Comparison of ENCODE assay signal across 8 cellular contexts in genomic region chr16:54936979-54937672, GRCh38. TPM values are rescaled to one million over a fixed set of nuclear protein-coding genes. Genes with fewer than 3 reads are reported as not detected.
DNase-seq lines count a peak whose midpoint lies in the region; ATAC-seq and TF ChIP-seq lines count a peak whose summit lies in the region.

No MANE protein-coding gene starts in this region.

- peaks cover 94% of the 10 kb centered on the region for H3K27me3 Mint-ChIP-seq in dendritic cell treated with granulocyte-macrophage colony-stimulating factor and Interleukin-4, amounts not matched to agents 40 ng/mL and 50 ng/mL, for 4 days

- H3K9me3 Mint-ChIP-seq in dendritic cell treated with granulocyte-macrophage colony-stimulating factor and Interleukin-4, amounts not matched to agents 40 ng/mL and 50 ng/mL, for 4 days: no peaks in the 10 kb centered on the region

- H3K27me3 ChIP-seq in HUES6 (ENCODE audit: control insufficient read depth, insufficient read depth, low read length): peaks cover 100% of the 10 kb centered on the region
- no peaks in the 10 kb centered on the region for H3K27me3 ChIP-seq in A673 (replicated peaks; ENCODE audit: insufficient read depth, low read depth, low read length, poor library complexity)

- H3K4me3 ChIP-seq in AG09309 (ENCODE audit: control insufficient read depth, low read depth, low read length) (peak overlapping the region; percentile 48), HUES6 (ENCODE audit: low read depth, low read length) (peak overlapping the region; percentile 77), A673 (ENCODE audit: low read depth, low read length, poor library complexity, severe bottlenecking) (no peak overlapping the region)

- intact Hi-C loops in dendritic cell treated with granulocyte-macrophage colony-stimulating factor and Interleukin-4, amounts not matched to agents 40 ng/mL and 50 ng/mL, for 4 days (cut with micrococcal nuclease): loop anchor here (10.0 kb wide), 1 partner anchor 652 kb away; the partner anchor contains the start of gene IRX3
- intact Hi-C loops in A673 (cut with micrococcal nuclease; ENCODE audit: unreplicated experiment): loop anchor here (10.0 kb wide), 1 partner anchor 318 kb away; no protein-coding TSS in a partner anchor

- no peaks in the 10 kb centered on the region for H3K36me3 Mint-ChIP-seq in dendritic cell treated with granulocyte-macrophage colony-stimulating factor and Interleukin-4, amounts not matched to agents 40 ng/mL and 50 ng/mL, for 4 days (ENCODE audit: low read depth)

- ATAC-seq in HG03457 (IDR thresholded peaks at IDR 0.05; ENCODE audit: unreplicated experiment): no peak

- H3K27ac ChIP-seq in HUES6 (ENCODE audit: low read depth, low read length) (no peak overlapping the region), A673 (ENCODE audit: low read depth, low read length, poor library complexity, severe bottlenecking) (no peak overlapping the region)

- peaks cover 53% of the 10 kb centered on the region for H3K4me1 Mint-ChIP-seq in dendritic cell treated with granulocyte-macrophage colony-stimulating factor and Interleukin-4, amounts not matched to agents 40 ng/mL and 50 ng/mL, for 4 days (ENCODE audit: low read depth)

- no TSS peak for BruUV-seq in A673 (replicated peaks; lab: Mats Ljungman, UMichigan)

- CTCF ChIA-PET in A673 (lab: Charles Lee): no interaction called here

- H3K9ac ChIP-seq in HUES6 (ENCODE audit: low read length): no peak overlapping the region

- H3K9me3 ChIP-seq in HUES6 (ENCODE audit: control insufficient read depth, insufficient read depth, low read depth, low read length): no peaks in the 10 kb centered on the region
- H3K9me3 ChIP-seq in A673 (ENCODE audit: low read depth, low read length, poor library complexity, severe bottlenecking): no peaks in the 10 kb centered on the region

- TF ChIP-seq CTCF in AG09309 (IDR thresholded peaks at IDR 0.05; ENCODE audit: control insufficient read depth, insufficient read depth, low read depth, low read length, missing control alignments) (peak; percentile 83), A673 (conservative IDR thresholded peaks at IDR 0.05; ENCODE audit: low read depth, low read length) (no peak)

- peak overlapping the region; percentile 53 for H3K4me3 Mint-ChIP-seq in dendritic cell treated with granulocyte-macrophage colony-stimulating factor and Interleukin-4, amounts not matched to agents 40 ng/mL and 50 ng/mL, for 4 days

- H3K4me1 ChIP-seq in HUES6 (ENCODE audit: control insufficient read depth, insufficient read depth, low read length): peaks cover 54% of the 10 kb centered on the region
- H3K4me1 ChIP-seq in A673 (ENCODE audit: insufficient read depth, low read length, poor library complexity, severe bottlenecking): peaks cover 26% of the 10 kb centered on the region

- no peak overlapping the region for H3K27ac Mint-ChIP-seq in dendritic cell treated with granulocyte-macrophage colony-stimulating factor and Interleukin-4, amounts not matched to agents 40 ng/mL and 50 ng/mL, for 4 days

- H3K36me3 ChIP-seq in HUES6 (ENCODE audit: control insufficient read depth, insufficient read depth, low read length) (no peaks in the 10 kb centered on the region), A673 (ENCODE audit: insufficient read depth, low read length, poor library complexity, severe bottlenecking) (peaks cover 14% of the 10 kb centered on the region)

- DNase-seq in AG09309 (ENCODE audit: low read depth): no peak
- DNase-seq in medulla oblongata (ENCODE audit: extremely low spot score): peak; percentile 72
- no peak for DNase-seq in DMS153 treated with DMSO at 0.1 percent for 48 hours (lab: John Stamatoyannopoulos, UW; ENCODE audit: unreplicated experiment)
- DNase-seq in SHP77 treated with DMSO at 0.1 percent for 48 hours (lab: John Stamatoyannopoulos, UW): no peak
- DNase-seq in A673 (ENCODE audit: low spot score): no peak

- POLR2A ChIA-PET in A673 (lab: Charles Lee; ENCODE audit: low non-redundant PET): no interaction called here

RNA-seq across cellular contexts. Expression of gene IRX5, which starts 6.5 kb away (rescaled TPM):
- total RNA-seq in A673 (2021): 9.0 and 9.3 TPM in 2 replicates
